Comparison of ENCODE assay signal across 3 cellular contexts in the genomic region with DNA sequence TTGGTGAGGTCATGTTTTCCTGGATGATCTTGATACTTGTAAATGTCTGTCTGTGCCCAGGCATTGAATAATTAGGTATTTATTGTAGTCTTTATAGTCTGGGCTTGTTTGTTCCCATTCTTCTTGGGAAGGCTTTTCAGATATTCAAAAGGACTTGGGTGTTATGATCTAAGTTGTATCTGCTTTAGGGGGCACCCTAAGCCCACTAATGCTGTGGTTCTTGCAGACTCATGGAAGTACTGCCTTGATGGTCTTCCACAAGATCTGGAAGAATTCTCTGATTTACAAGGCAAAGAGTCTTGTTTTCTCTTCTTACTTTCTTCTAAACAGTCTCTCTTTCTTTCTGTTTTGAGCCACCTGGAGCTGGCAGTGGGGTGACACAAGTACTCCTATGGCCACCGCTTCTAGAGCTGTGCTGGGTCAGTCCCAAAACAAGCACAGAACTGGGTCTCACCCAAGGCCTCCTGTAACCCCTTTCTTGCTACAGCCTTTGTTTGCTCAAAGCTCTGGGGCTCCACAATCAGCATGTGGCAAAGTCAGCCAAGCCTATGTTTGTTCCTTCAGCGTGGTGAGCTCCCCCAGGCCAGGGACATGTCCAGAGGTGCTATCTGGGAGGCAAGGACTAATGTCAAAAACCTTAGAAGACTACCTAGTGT.
TF ChIP-seq lines count a peak whose summit lies in the region.

No MANE protein-coding gene starts in this region.

TF ChIP-seq in Ishikawa, 13 proteins besides CTCF, POLR2A, EP300 and RAD21:
- no peak for TF ChIP-seq USF1 (IDR thresholded peaks at IDR 0.05)

TF ChIP-seq in H1, 55 proteins besides CTCF, POLR2A, EP300 and RAD21:
- TF ChIP-seq TEAD4 (IDR thresholded peaks at IDR 0.05; ENCODE audit: low read depth, low read length) = no peak
- no peak for TF ChIP-seq SP2 (IDR thresholded peaks at IDR 0.05; ENCODE audit: low read length)
- TF ChIP-seq CREB1 (IDR thresholded peaks at IDR 0.05) = no peak
- TF ChIP-seq SUZ12 (IDR thresholded peaks at IDR 0.05; ENCODE audit: low read length) = no peak
- TF ChIP-seq GTF2F1 (IDR thresholded peaks at IDR 0.05; ENCODE audit: borderline replicate concordance, low read depth, low read length) = no peak
- TF ChIP-seq CHD2 (IDR thresholded peaks at IDR 0.05; ENCODE audit: low read length) = no peak
TF ChIP-seq in H1: peak in this region for 0.

TF ChIP-seq in liver, 16 proteins besides CTCF, POLR2A, EP300 and RAD21:
- no peak for TF ChIP-seq EGR1 (IDR thresholded peaks at IDR 0.05; ENCODE audit: low read depth in 2 of 2)
- TF ChIP-seq HNF4G (IDR thresholded peaks at IDR 0.05) = peak; percentile 2
- TF ChIP-seq JUND (IDR thresholded peaks at IDR 0.05) = no peak
- TF ChIP-seq RXRA (IDR thresholded peaks at IDR 0.05) = peak; percentile 24 to 68
- no peak for TF ChIP-seq GABPA (IDR thresholded peaks at IDR 0.05 in 1 of 2, conservative IDR thresholded peaks at IDR 0.05 in 1 of 2)
- TF ChIP-seq YY1 (IDR thresholded peaks at IDR 0.05) = no peak
- TF ChIP-seq REST (IDR thresholded peaks at IDR 0.05) = no peak
- no peak for TF ChIP-seq SP1 (IDR thresholded peaks at IDR 0.05)
- TF ChIP-seq TAF1 (conservative IDR thresholded peaks at IDR 0.05) = no peak
- no peak for TF ChIP-seq NR2F2 (IDR thresholded peaks at IDR 0.05)
TF ChIP-seq in liver: peak in this region for 2.
